ENCODE assay signal across 8 cellular contexts in genomic region chr4:108030332-108030731, GRCh38. TPM values are rescaled to one million over a fixed set of nuclear protein-coding genes. Genes with fewer than 3 reads are reported as not detected.
DNase-seq lines count a peak whose midpoint lies in the region; ATAC-seq lines count a peak whose summit lies in the region.

No MANE protein-coding gene starts in this region.

- H3K9me3 ChIP-seq in SJSA1 (replicated peaks), result no peaks in the 10 kb centered on the region

- H3K36me3 ChIP-seq in SJSA1, result peaks cover 42% of the 10 kb centered on the region

- 0 out of 2 replicates have a peak overlapping the region, but pooled peaks have one; percentile 4 for H3K27ac ChIP-seq in SJSA1

- no peaks in the 10 kb centered on the region for H3K27me3 ChIP-seq in SJSA1 (replicated peaks)

- ATAC-seq in GM19455 (IDR thresholded peaks at IDR 0.05; ENCODE audit: unreplicated experiment) (peak; percentile 87), HG03469 (IDR thresholded peaks at IDR 0.05; ENCODE audit: unreplicated experiment) (peak; percentile 92)

- H3K27me3 Mint-ChIP-seq in activated naive CD4-positive, alpha-beta T cell treated with anti-CD3 and anti-CD28 coated beads, Interleukin-2, amount 10 ng/mL, durations not matched to agents 7 days and 5 days, result no peaks in the 10 kb centered on the region

- H3K27ac Mint-ChIP-seq in activated naive CD4-positive, alpha-beta T cell treated with anti-CD3 and anti-CD28 coated beads, Interleukin-2, amount 10 ng/mL, durations not matched to agents 7 days and 5 days, result peak overlapping the region; percentile 83

- H3K4me3 Mint-ChIP-seq in activated naive CD4-positive, alpha-beta T cell treated with anti-CD3 and anti-CD28 coated beads, Interleukin-2, amount 10 ng/mL, durations not matched to agents 7 days and 5 days, result no peak overlapping the region

- H3K4me1 ChIP-seq in SJSA1 (replicated peaks), result no peaks in the 10 kb centered on the region; the same call in 1 of the 2 replicates

- DNase-seq in D341Med (ENCODE audit: low spot score) (peak; percentile 80), SJSA1 (ENCODE audit: low read depth in 1 of 2, low spot score in 2 of 2) (peak; percentile 47 to 61), hepatic stellate cell (ENCODE audit: low spot score) (peak; percentile 37), GDM1 (lab: John Stamatoyannopoulos, UW) (no peak)
- DNase-seq in activated naive CD4-positive, alpha-beta T cell treated with anti-CD3 and anti-CD28 coated beads, Interleukin-2, amount 10 ng/mL, durations not matched to agents 7 days and 5 days, result peak; percentile 86
- peak; percentile 67 for DNase-seq in stimulated activated CD4-positive, alpha-beta T cell treated with anti-CD3 and anti-CD28 coated beads, Interleukin-2, amount 100 ng/mL, for 4 hours (ENCODE audit: low read depth)

- CTCF ChIA-PET in activated naive CD4-positive, alpha-beta T cell treated with anti-CD3 and anti-CD28 coated beads, Interleukin-2, amount 10 ng/mL, durations not matched to agents 7 days and 5 days (lab: Charles Lee), result interaction anchor here (0.7 to 5.5 kb wide), 46 partner anchors 10 to 607 kb away, joined by 3 to 55 read pairs (median 5); no protein-coding TSS in a partner anchor

- H3K4me3 ChIP-seq in SJSA1, result no peak overlapping the region

- peaks cover 58% of the 10 kb centered on the region for H3K36me3 Mint-ChIP-seq in activated naive CD4-positive, alpha-beta T cell treated with anti-CD3 and anti-CD28 coated beads, Interleukin-2, amount 10 ng/mL, durations not matched to agents 7 days and 5 days

- H3K9me3 Mint-ChIP-seq in activated naive CD4-positive, alpha-beta T cell treated with anti-CD3 and anti-CD28 coated beads, Interleukin-2, amount 10 ng/mL, durations not matched to agents 7 days and 5 days, result peaks cover 4% of the 10 kb centered on the region

- H3K4me1 Mint-ChIP-seq in activated naive CD4-positive, alpha-beta T cell treated with anti-CD3 and anti-CD28 coated beads, Interleukin-2, amount 10 ng/mL, durations not matched to agents 7 days and 5 days, result peaks cover 77% of the 10 kb centered on the region

RNA-seq across cellular contexts. Expression of gene HADH, which starts 40.6 kb away (rescaled TPM):
- total RNA-seq in SJSA1 (2014; rRNA removed; shearing (Covaris generic)), result 7.8 and 13.0 TPM in 2 replicates
